ENCODE assay signal across 9 cellular contexts in genomic region chr12:124626841-124627502, GRCh38. TPM values are rescaled to one million over a fixed set of nuclear protein-coding genes. Genes with fewer than 3 reads are reported as not detected.
DNase-seq lines count a peak whose midpoint lies in the region; ATAC-seq lines count a peak whose summit lies in the region.
"Had no signal": no experiment of that assay in that cellular context is flagged by ENCODE, and none has a peak within 500 bp of the region (broad histone marks: within the 10 kb centered on the region; RNA-seq: fewer than 3 reads in every experiment).

No MANE protein-coding gene starts in this region.

- intact Hi-C loops in left ventricle myocardium superior (cut with micrococcal nuclease), result no loop called here

- no peaks in the 10 kb centered on the region for H3K36me3 Mint-ChIP-seq in activated naive CD8-positive, alpha-beta T cell treated with anti-CD3 and anti-CD28 coated beads for 36 hours

- H3K4me1 Mint-ChIP-seq in activated naive CD8-positive, alpha-beta T cell treated with anti-CD3 and anti-CD28 coated beads for 36 hours, result no peaks in the 10 kb centered on the region

- peak; percentile 79 for ATAC-seq in left ventricle myocardium superior
- ATAC-seq in HG02678 (IDR thresholded peaks at IDR 0.05; ENCODE audit: unreplicated experiment), result no peak

- peak overlapping the region in 15 of 21 experiments; percentile 3 to 81 (median 21) for H3K27ac ChIP-seq in skin epidermis

- H3K9me3 Mint-ChIP-seq in activated naive CD8-positive, alpha-beta T cell treated with anti-CD3 and anti-CD28 coated beads for 36 hours, result no peaks in the 10 kb centered on the region

- H3K27ac Mint-ChIP-seq in activated naive CD8-positive, alpha-beta T cell treated with anti-CD3 and anti-CD28 coated beads for 36 hours, result no peak overlapping the region

- H3K4me3 Mint-ChIP-seq in activated naive CD8-positive, alpha-beta T cell treated with anti-CD3 and anti-CD28 coated beads for 36 hours, result no peak overlapping the region

- DNase-seq in GM04503 (ENCODE audit: low read depth) (peak; percentile 31), astrocyte of the hippocampus (ENCODE audit: low read depth, low spot score) (peak; percentile 63), left ventricle myocardium superior (peak; percentile 89), NCI-H1417 (lab: John Stamatoyannopoulos, UW) (no peak), Ammon's horn (ENCODE audit: low spot score) (no peak)
- no peak for DNase-seq in activated naive CD8-positive, alpha-beta T cell treated with anti-CD3 and anti-CD28 coated beads for 36 hours
- DNase-seq: activated CD4-positive, alpha-beta T cell treated with anti-CD3 and anti-CD28 coated beads for 1 hour had no signal

- H3K27me3 Mint-ChIP-seq in activated naive CD8-positive, alpha-beta T cell treated with anti-CD3 and anti-CD28 coated beads for 36 hours, result no peaks in the 10 kb centered on the region

- H3K4me3 ChIP-seq in skin epidermis, result no peak overlapping the region

RNA-seq across cellular contexts. Expression of gene NCOR2, which starts 59.6 kb away (rescaled TPM):
- total RNA-seq in left ventricle myocardium superior, result 142 TPM
- 100 to 1,000 TPM; 106 to 112 TPM for total RNA-seq in activated naive CD8-positive, alpha-beta T cell treated with anti-CD3 and anti-CD28 coated beads for 36 hours

Comparison
In these comparisons a context has a peak if more than half of its experiments do, and no peak if none do; other contexts are left out.
1. DNase-seq: peak in GM04503 (single experiment), astrocyte of the hippocampus (single experiment) and left ventricle myocardium superior (single experiment); none in activated naive CD8-positive, alpha-beta T cell treated with anti-CD3 and anti-CD28 coated beads for 36 hours (single experiment), NCI-H1417 (0 of 3) and Ammon's horn (single experiment).